ENCODE assay signal across 8 cellular contexts in the genomic region with DNA sequence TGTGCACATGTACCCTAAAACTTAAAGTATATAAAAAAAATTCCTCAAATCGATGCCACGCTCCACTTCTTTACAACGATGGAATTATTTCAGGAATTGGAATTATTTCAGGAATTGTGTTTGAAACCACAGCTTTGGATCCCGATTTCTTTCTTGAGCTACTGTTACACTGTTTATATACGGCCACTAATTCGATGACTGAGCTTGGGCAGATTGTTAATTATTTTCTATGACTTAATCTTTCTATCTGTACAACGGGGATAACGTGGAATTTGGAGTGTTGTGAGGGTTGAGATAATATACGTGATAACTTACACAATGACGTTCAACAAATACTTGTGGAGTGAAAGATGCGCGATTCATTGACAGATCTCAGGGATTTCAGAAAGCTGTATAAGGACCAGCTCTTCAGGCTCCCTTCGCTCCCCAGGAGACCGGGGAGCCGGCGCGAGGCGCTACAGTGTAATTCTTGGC.
DNase-seq lines count a peak whose midpoint lies in the region; ATAC-seq and TF ChIP-seq lines count a peak whose summit lies in the region.

No MANE protein-coding gene starts in this region.

- H3K79me2 ChIP-seq in neural cell (replicated peaks; ENCODE audit: insufficient read depth, low read length): peaks cover 18% of the 10 kb centered on the region

- H3K79me1 ChIP-seq in IMR-90 (ENCODE audit: low read depth in 1 of 2, low read length in 2 of 2): peaks cover 3 to 29% of the 10 kb centered on the region in 2 experiments; a peak in 3 of 4 replicates

- 0 out of 3 replicates have a peak overlapping the region, but pooled peaks have one; percentile 18 for H2BK15ac ChIP-seq in IMR-90 (ENCODE audit: low read depth, low read length)

- peaks cover 10% of the 10 kb centered on the region for H3K36me3 ChIP-seq in BLaER1
- H3K36me3 ChIP-seq in IMR-90 (ENCODE audit: control insufficient read depth, insufficient read depth, low read length): no peaks in the 10 kb centered on the region
- H3K36me3 ChIP-seq in neural cell (ENCODE audit: insufficient read depth, low read length): no peaks in the 10 kb centered on the region

- dilution Hi-C loops in IMR-90 (cut with HindIII; ENCODE audit: low sequenced_read_pairs, unreplicated experiment): no loop called here

- H3K9ac ChIP-seq in BLaER1 (peak overlapping the region; percentile 86; the same call in 1 of the 2 replicates), IMR-90 (ENCODE audit: low read depth, low read length) (0 out of 2 replicates have a peak overlapping the region, but pooled peaks have one; percentile 34), neural cell (ENCODE audit: low read length) (peak overlapping the region; percentile 43)

- POLR2A ChIA-PET in IMR-90 (lab: Charles Lee; ENCODE audit: unreplicated experiment): no interaction called here

- peak; percentile 8 for ATAC-seq in IMR-90 (ENCODE audit: low read depth)
- peak; percentile 6 for ATAC-seq in central memory CD8-positive, alpha-beta T cell (replicated peaks; ENCODE audit: extremely low read depth, poor library complexity, severe bottlenecking)
- ATAC-seq in GM21737 (IDR thresholded peaks at IDR 0.05; ENCODE audit: unreplicated experiment): no peak
- no peak for ATAC-seq in GM21619 (IDR thresholded peaks at IDR 0.05; ENCODE audit: unreplicated experiment)

- H4K91ac ChIP-seq in IMR-90 (ENCODE audit: insufficient read depth, low read depth, low read length): peak overlapping the region; percentile 34; the same call in 1 of the 2 replicates

- intact Hi-C loops in IMR-90 (cut with micrococcal nuclease): loop anchor here (1.0 to 5.0 kb wide), 5 partner anchors 201 to 785 kb away; a partner anchor contains a TSS

- no peaks in the 10 kb centered on the region for H3F3A ChIP-seq in neural cell (ENCODE audit: insufficient read depth, low read length, poor library complexity, severe bottlenecking)

- H3K4me3 ChIP-seq in BLaER1: peak overlapping the region; percentile 87
- peak overlapping the region; percentile 7; the same call in 1 of the 2 replicates for H3K4me3 ChIP-seq in IMR-90 (ENCODE audit: insufficient read depth, low read depth, low read length)
- peak overlapping the region; percentile 89 for H3K4me3 ChIP-seq in neural cell (ENCODE audit: low read length)

- peak overlapping the region; percentile 87 for H3K27ac Mint-ChIP-seq in central memory CD8-positive, alpha-beta T cell (ENCODE audit: low read depth)

- TF ChIP-seq RAD21 in IMR-90 (IDR thresholded peaks at IDR 0.05; ENCODE audit: low read length): no peak
- no peak for TF ChIP-seq RAD21 in neural cell (conservative IDR thresholded peaks at IDR 0.05)

- H3K18ac ChIP-seq in IMR-90 (ENCODE audit: low read depth, low read length): no peak overlapping the region

- no peaks in the 10 kb centered on the region for H3K9me3 Mint-ChIP-seq in central memory CD8-positive, alpha-beta T cell

- DNase-seq in IMR-90 (no peak), GM13977 (ENCODE audit: low spot score) (no peak), superior temporal gyrus (ENCODE audit: extremely low spot score) (no peak)
- DNase-seq in central memory CD8-positive, alpha-beta T cell (ENCODE audit: low spot score in 2 of 2): no peak

- H3K27me3 ChIP-seq in BLaER1 (no peaks in the 10 kb centered on the region), IMR-90 (ENCODE audit: control insufficient read depth, insufficient read depth, low read length) (no peaks in the 10 kb centered on the region), neural cell (ENCODE audit: insufficient read depth, low read depth, low read length) (no peaks in the 10 kb centered on the region)

- H3K4me1 ChIP-seq in BLaER1 (peaks cover 28% of the 10 kb centered on the region), IMR-90 (ENCODE audit: control insufficient read depth, insufficient read depth, low read length) (peaks cover 6% of the 10 kb centered on the region)

- H3K9me3 ChIP-seq in BLaER1: no peaks in the 10 kb centered on the region
- no peaks in the 10 kb centered on the region for H3K9me3 ChIP-seq in IMR-90 (ENCODE audit: control insufficient read depth, insufficient read depth, low read length)
- no peaks in the 10 kb centered on the region for H3K9me3 ChIP-seq in neural cell (ENCODE audit: low read length)

- H3K4me1 Mint-ChIP-seq in central memory CD8-positive, alpha-beta T cell: peaks cover 8% of the 10 kb centered on the region

- H3K23ac ChIP-seq in IMR-90 (ENCODE audit: low read depth, low read length): no peak overlapping the region

- WGBS in IMR-90 (ENCODE audit: extremely low coverage in 2 of 2, insufficient read length in 1 of 2), 2 experiments: 2% methylated on average over 6 of the region's 18 CpGs; no CpG with 5 or more reads in 1 of the 2 experiments

- peak overlapping the region in 1 of 2 experiments; percentile 76; a peak in 3 of 4 replicates for H4K8ac ChIP-seq in IMR-90 (ENCODE audit: low read depth in 2 of 2, low read length in 2 of 2)

- H2AFZ ChIP-seq in IMR-90 (replicated peaks; ENCODE audit: low read length, poor library complexity) (peak overlapping the region; percentile 96), neural cell (ENCODE audit: low read depth, low read length) (peak overlapping the region; percentile 74)

- H3K9me1 ChIP-seq in IMR-90 (ENCODE audit: insufficient read depth, low read length): no peaks in the 10 kb centered on the region

- H3K4ac ChIP-seq in IMR-90 (ENCODE audit: low read depth, low read length): peak overlapping the region; percentile 59; the same call in 1 of the 2 replicates

- no peak overlapping the region for H2AK9ac ChIP-seq in IMR-90 (replicated peaks; ENCODE audit: low read depth, low read length, poor library complexity)

- H3K9me2 ChIP-seq in neural cell (ENCODE audit: insufficient read depth, low read length): no peaks in the 10 kb centered on the region

- H3K4me2 ChIP-seq in BLaER1 (peak overlapping the region; percentile 57), IMR-90 (ENCODE audit: low read depth, low read length) (peak overlapping the region; percentile 61), neural cell (ENCODE audit: low read length) (no peak overlapping the region)

- in situ Hi-C loops in IMR-90 (cut with MboI; ENCODE audit: low sequenced_read_pairs): no loop called here
- in situ Hi-C loops in GM13977 (cut with MboI; ENCODE audit: low pct_unique_long_range_greater_than_20kb, low sequenced_read_pairs, unreplicated experiment): loop anchor here (10.0 kb wide), 1 partner anchor 386 kb away; no protein-coding TSS in a partner anchor

- no peak overlapping the region for H2BK5ac ChIP-seq in IMR-90 (ENCODE audit: low read depth, low read length, poor library complexity, severe bottlenecking)

- no peak overlapping the region for H2AK5ac ChIP-seq in IMR-90 (ENCODE audit: low read depth, low read length)

- BruUV-seq in IMR-90 (replicated peaks; lab: Mats Ljungman, UMichigan): no TSS peak

- peak overlapping the region; percentile 85 for H3K14ac ChIP-seq in IMR-90 (replicated peaks; ENCODE audit: low read depth, low read length)

- H4K5ac ChIP-seq in IMR-90 (ENCODE audit: low read depth, low read length): no peak overlapping the region

- peak overlapping the region; percentile 76 for H2BK120ac ChIP-seq in IMR-90 (ENCODE audit: low read depth, low read length)

- H3K27ac ChIP-seq in BLaER1 (no peak overlapping the region), IMR-90 (ENCODE audit: insufficient read depth, low read length) (no peak overlapping the region), neural cell (ENCODE audit: low read length) (peak overlapping the region; percentile 32)

- H3K56ac ChIP-seq in IMR-90 (ENCODE audit: extremely low read depth, insufficient read depth, low read length): no peak overlapping the region

- H4K20me1 ChIP-seq in BLaER1: no peaks in the 10 kb centered on the region
- H4K20me1 ChIP-seq in IMR-90 (ENCODE audit: insufficient read depth, low read length): no peaks in the 10 kb centered on the region; the same call in 1 of the 2 replicates
- no peaks in the 10 kb centered on the region for H4K20me1 ChIP-seq in neural cell (ENCODE audit: insufficient read depth)

- TF ChIP-seq POLR2A in IMR-90 (IDR thresholded peaks at IDR 0.05; ENCODE audit: low read depth, low read length): no peak

- H3K27me3 Mint-ChIP-seq in central memory CD8-positive, alpha-beta T cell: peaks cover 17% of the 10 kb centered on the region

- CTCF ChIA-PET in IMR-90 (lab: Yijun Ruan, JAX): interaction anchor here (0.8 to 1.9 kb wide), 16 partner anchors 9 to 384 kb away, joined by 3 to 6 read pairs (median 4); a partner anchor contains a TSS

- TF ChIP-seq CTCF in IMR-90 (conservative IDR thresholded peaks at IDR 0.05; ENCODE audit: low read depth, low read length) (no peak), neural cell (IDR thresholded peaks at IDR 0.05; ENCODE audit: poor library complexity, severe bottlenecking) (no peak), GM13977 (IDR thresholded peaks at IDR 0.05; ENCODE audit: extremely low read depth, insufficient read depth, missing control alignments) (no peak)

- peak overlapping the region; percentile 61 for H3K4me3 Mint-ChIP-seq in central memory CD8-positive, alpha-beta T cell

- H2BK20ac ChIP-seq in IMR-90 (ENCODE audit: low read depth, low read length): 0 out of 2 replicates have a peak overlapping the region, but pooled peaks have one; percentile 53

- peaks cover 10% of the 10 kb centered on the region for H3K36me3 Mint-ChIP-seq in central memory CD8-positive, alpha-beta T cell (ENCODE audit: insufficient read depth)

- no peak for TF ChIP-seq EP300 in neural cell (conservative IDR thresholded peaks at IDR 0.05; ENCODE audit: poor library complexity, severe bottlenecking)

TF ChIP-seq in IMR-90, 13 proteins besides CTCF, POLR2A, EP300 and RAD21:
- TF ChIP-seq CEBPB (IDR thresholded peaks at IDR 0.05; ENCODE audit: low read depth, low read length) (no peak), CHD1 (IDR thresholded peaks at IDR 0.05; ENCODE audit: low read depth, low read length) (no peak), RFX5 (IDR thresholded peaks at IDR 0.05; ENCODE audit: low read depth, low read length) (peak; percentile 32; the same call in 1 of the 2 replicates), RCOR1 (IDR thresholded peaks at IDR 0.05; ENCODE audit: insufficient replicate concordance, low read length) (peak; percentile 84), MXI1 (IDR thresholded peaks at IDR 0.05; ENCODE audit: borderline replicate concordance, low read depth, low read length) (no peak)

TF ChIP-seq in neural cell, 6 proteins besides CTCF, POLR2A, EP300 and RAD21 (continues in another document):
- TF ChIP-seq POLR2AphosphoS5 (IDR thresholded peaks at IDR 0.05): no peak
- TF ChIP-seq MXI1 (conservative IDR thresholded peaks at IDR 0.05; ENCODE audit: poor library complexity, severe bottlenecking): no peak
- no peak for TF ChIP-seq SMC3 (conservative IDR thresholded peaks at IDR 0.05; ENCODE audit: poor library complexity)
- TF ChIP-seq TAF1 (IDR thresholded peaks at IDR 0.05; ENCODE audit: low read depth): no peak

Comparison
In these comparisons a context has a peak if more than half of its experiments do, and no peak if none do; other contexts are left out.
1. H3K4me3 ChIP-seq: peak in every context shown above with its lines; median percentile 89 in neural cell; 87 in BLaER1; 7 in IMR-90.
2. H3K9ac ChIP-seq: peak in every context shown above with its lines; median percentile 86 in BLaER1; 43 in neural cell; 34 in IMR-90.
3. ATAC-seq: peak in IMR-90 (single experiment) and central memory CD8-positive, alpha-beta T cell (single experiment); none in GM21737 (single experiment) and GM21619 (single experiment).